ENCODE assay signal across 9 cellular contexts in the genomic region with DNA sequence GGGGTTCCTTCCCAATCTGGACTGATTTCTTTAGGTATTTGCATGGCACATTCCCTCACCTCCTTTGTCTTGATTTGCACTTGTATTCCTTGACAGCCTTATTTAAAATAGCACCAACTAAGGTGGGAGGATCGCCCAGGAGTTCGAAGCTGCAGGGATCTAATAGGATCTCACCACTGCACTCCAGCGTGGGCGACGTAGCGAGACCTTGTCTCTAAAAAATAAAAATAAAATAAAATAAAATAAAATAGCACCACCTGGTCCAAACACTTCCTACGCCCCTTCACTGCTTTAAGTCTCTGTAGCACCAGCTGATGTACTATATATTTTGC. TPM values are rescaled to one million over a fixed set of nuclear protein-coding genes. Genes with fewer than 3 reads are reported as not detected.
DNase-seq lines count a peak whose midpoint lies in the region; ATAC-seq and TF ChIP-seq lines count a peak whose summit lies in the region.
"Had no signal": no experiment of that assay in that cellular context is flagged by ENCODE, and none has a peak within 500 bp of the region (broad histone marks: within the 10 kb centered on the region; RNA-seq: fewer than 3 reads in every experiment).

No MANE protein-coding gene starts in this region.

- WGBS in right lobe of liver (ENCODE audit: insufficient coverage, low coverage, low lambda C conversion rate, missing lambda C conversion rate): 63% methylated on average over 7 of the region's 7 CpGs

- in situ Hi-C loops in astrocyte of the spinal cord (cut with HindIII; ENCODE audit: low sequenced_read_pairs): no loop called here

- H3K27ac ChIP-seq in right lobe of liver (no peak overlapping the region), thoracic aorta (peak overlapping the region; percentile 65 to 85)

- peak overlapping the region; percentile 84 for H3K27ac Mint-ChIP-seq in activated CD8-positive, alpha-beta memory T cell treated with anti-CD3 and anti-CD28 coated beads, Interleukin-2, amount 10 ng/mL, durations not matched to agents 7 days and 5 days

- H3K9me3 ChIP-seq in right lobe of liver (no peaks in the 10 kb centered on the region), thoracic aorta (no peaks in the 10 kb centered on the region)

- peaks cover 0 to 3% (median 0%) of the 10 kb centered on the region in 4 donors for H3K36me3 ChIP-seq in right lobe of liver
- H3K36me3 ChIP-seq in thoracic aorta: no peaks in the 10 kb centered on the region

- H3K36me3 Mint-ChIP-seq in activated CD8-positive, alpha-beta memory T cell treated with anti-CD3 and anti-CD28 coated beads, Interleukin-2, amount 10 ng/mL, durations not matched to agents 7 days and 5 days: no peaks in the 10 kb centered on the region

- peaks cover 4% of the 10 kb centered on the region for H3K27me3 Mint-ChIP-seq in activated CD8-positive, alpha-beta memory T cell treated with anti-CD3 and anti-CD28 coated beads, Interleukin-2, amount 10 ng/mL, durations not matched to agents 7 days and 5 days

- no peaks in the 10 kb centered on the region for H3K9me3 Mint-ChIP-seq in activated CD8-positive, alpha-beta memory T cell treated with anti-CD3 and anti-CD28 coated beads, Interleukin-2, amount 10 ng/mL, durations not matched to agents 7 days and 5 days (ENCODE audit: low read depth)

- H3K4me3 ChIP-seq in astrocyte of the spinal cord (ENCODE audit: low read depth, low read length): peak overlapping the region; percentile 77
- H3K4me3 ChIP-seq in right lobe of liver: peak overlapping the region; percentile 62 to 78 (median 65)
- peak overlapping the region; percentile 69 for H3K4me3 ChIP-seq in thoracic aorta

- CTCF ChIA-PET in activated CD8-positive, alpha-beta memory T cell treated with anti-CD3 and anti-CD28 coated beads, Interleukin-2, amount 10 ng/mL, durations not matched to agents 7 days and 5 days (lab: Charles Lee): interaction anchor here (0.8 to 3.8 kb wide), 10 partner anchors 9 to 141 kb away, joined by 3 to 41 read pairs (median 4); a partner anchor contains a TSS

- TF ChIP-seq CTCF in astrocyte of the spinal cord (IDR thresholded peaks at IDR 0.05; ENCODE audit: low read depth, low read length) (no peak), right lobe of liver (IDR thresholded peaks at IDR 0.05) (no peak), thoracic aorta (IDR thresholded peaks at IDR 0.05) (no peak)

- no peak for ATAC-seq in activated CD8-positive, alpha-beta memory T cell treated with anti-CD3 and anti-CD28 coated beads, Interleukin-2, amount 10 ng/mL, durations not matched to agents 7 days and 5 days
- ATAC-seq in right lobe of liver: no peak
- ATAC-seq in thoracic aorta (ENCODE audit: insufficient number of reproducible peaks, low FRiP score, low read depth): no peak
- no peak for ATAC-seq in HG02840 (IDR thresholded peaks at IDR 0.05; ENCODE audit: low FRiP score, unreplicated experiment)
- no peak for ATAC-seq in HG03439 (IDR thresholded peaks at IDR 0.05; ENCODE audit: unreplicated experiment)

- DNase-seq in activated CD8-positive, alpha-beta memory T cell treated with anti-CD3 and anti-CD28 coated beads, Interleukin-2, amount 10 ng/mL, durations not matched to agents 7 days and 5 days: no peak
- DNase-seq in activated CD8-positive, alpha-beta memory T cell treated with anti-CD3 and anti-CD28 coated beads for 24 hours: no peak
- DNase-seq in astrocyte of the spinal cord (ENCODE audit: low read depth, low spot score) (no peak), right lobe of liver (no peak), thoracic aorta (ENCODE audit: low spot score) (no peak), COLO829 (ENCODE audit: low spot score) (no peak)
- DNase-seq: stimulated activated CD4-positive, alpha-beta T cell treated with anti-CD3 and anti-CD28 coated beads, Interleukin-12 subunit alpha, Interleukin-12 subunit beta, amount 100 ng/mL, for 4 hours had no signal

- intact Hi-C loops in right lobe of liver (cut with DNase I): no loop called here

- H3K4me1 Mint-ChIP-seq in activated CD8-positive, alpha-beta memory T cell treated with anti-CD3 and anti-CD28 coated beads, Interleukin-2, amount 10 ng/mL, durations not matched to agents 7 days and 5 days: peaks cover 20% of the 10 kb centered on the region

- H3K27me3 ChIP-seq in right lobe of liver (no peaks in the 10 kb centered on the region), thoracic aorta (replicated peaks; ENCODE audit: insufficient read depth) (no peaks in the 10 kb centered on the region)

- H3K4me3 Mint-ChIP-seq in activated CD8-positive, alpha-beta memory T cell treated with anti-CD3 and anti-CD28 coated beads, Interleukin-2, amount 10 ng/mL, durations not matched to agents 7 days and 5 days: peak overlapping the region; percentile 86

- no peak for TF ChIP-seq POLR2A in right lobe of liver (IDR thresholded peaks at IDR 0.05)

- peaks cover 0 to 10% (median 0%) of the 10 kb centered on the region in 4 donors for H3K4me1 ChIP-seq in right lobe of liver
- H3K4me1 ChIP-seq in thoracic aorta (ENCODE audit: control insufficient read depth in 1 of 2, low read depth in 2 of 2): peaks cover 13 to 18% of the 10 kb centered on the region in 2 donors

RNA-seq across cellular contexts. Expression of a gene that starts 0.8 kb away (rescaled TPM):
- 10 to 100 TPM in 1 of 2 experiments, 1 to 10 TPM in 1; 8.1 to 10.7 TPM for total RNA-seq in activated CD8-positive, alpha-beta memory T cell treated with anti-CD3 and anti-CD28 coated beads, Interleukin-2, amount 10 ng/mL, durations not matched to agents 7 days and 5 days
- total RNA-seq in right lobe of liver (1 to 10 TPM; 2.9 to 7.1 (median 5.0) TPM), thoracic aorta (10 to 100 TPM in 1 of 2 donors, 1 to 10 TPM in 1; 9.2 to 25.5 TPM)

RNA-seq across cellular contexts. Expression of a gene that starts 19.6 kb away (rescaled TPM):
- 10 to 100 TPM; 14.6 to 18.1 TPM for total RNA-seq in activated CD8-positive, alpha-beta memory T cell treated with anti-CD3 and anti-CD28 coated beads, Interleukin-2, amount 10 ng/mL, durations not matched to agents 7 days and 5 days
- total RNA-seq in right lobe of liver (1 to 10 TPM; 1.1 to 7.1 (median 4.1) TPM), thoracic aorta (1 to 10 TPM; 2.5 to 3.0 TPM)

RNA-seq across cellular contexts. Expression of a gene that starts 35.7 kb away (rescaled TPM):
- 100 to 1,000 TPM; 730 to 765 TPM for total RNA-seq in activated CD8-positive, alpha-beta memory T cell treated with anti-CD3 and anti-CD28 coated beads, Interleukin-2, amount 10 ng/mL, durations not matched to agents 7 days and 5 days
- total RNA-seq in right lobe of liver (100 to 1,000 TPM in 5 of 6 experiments, 10 to 100 TPM in 1; 79.4 to 561 (median 307) TPM), thoracic aorta (100 to 1,000 TPM; 152 to 157 TPM)

Comparison
In these comparisons a context has a peak if more than half of its experiments do, and no peak if none do; other contexts are left out.
1. H3K27ac ChIP-seq: peak in thoracic aorta (2 of 2); none in right lobe of liver (0 of 3).
2. Peak in every context shown above with its lines, with median percentiles within 50 percentile points of each other: H3K4me3 ChIP-seq.